In genomic region chr10:23344251-23344841, GRCh38 we compare ENCODE assay signal across 8 cellular contexts. TPM values are rescaled to one million over a fixed set of nuclear protein-coding genes. Genes with fewer than 3 reads are reported as not detected.
DNase-seq lines count a peak whose midpoint lies in the region; ATAC-seq and TF ChIP-seq lines count a peak whose summit lies in the region.

Gene C10orf67 (minus strand): TSS chr10:23344797. CDS start chr10:23344774, 23 bp downstream.

- H3K79me2 ChIP-seq in MM.1S (ENCODE audit: low read length) = no peaks in the 10 kb centered on the region

- H3F3A ChIP-seq in MM.1S (ENCODE audit: insufficient read depth, low read length) = no peaks in the 10 kb centered on the region

- no peaks in the 10 kb centered on the region for H3K9me2 ChIP-seq in MM.1S (replicated peaks; ENCODE audit: insufficient read depth, low read length)

- in situ Hi-C loops in GM13976 (cut with MboI; ENCODE audit: low sequenced_read_pairs, unreplicated experiment) = no loop called here

- H3K4me1 ChIP-seq in MM.1S (ENCODE audit: low read length) = no peaks in the 10 kb centered on the region

- TF ChIP-seq CTCF in GM13976 (IDR thresholded peaks at IDR 0.05; ENCODE audit: borderline replicate concordance, control extremely low read depth, extremely low read depth, insufficient read depth, missing control alignments) = no peak
- TF ChIP-seq CTCF in MM.1S (IDR thresholded peaks at IDR 0.05; ENCODE audit: low read length) = no peak

- H3K27me3 ChIP-seq in MM.1S (replicated peaks; ENCODE audit: insufficient read depth, low read length) = no peaks in the 10 kb centered on the region

- H3K4me3 ChIP-seq in MM.1S (ENCODE audit: low read length) = peak within 1 kb of the TSS; percentile 89

- H2AFZ ChIP-seq in MM.1S (ENCODE audit: low read length) = peak within 1 kb of the TSS; percentile 100

- ATAC-seq in left ventricle myocardium superior (peak; percentile 78), HG03139 (IDR thresholded peaks at IDR 0.05; ENCODE audit: unreplicated experiment) (no peak), HG03439 (IDR thresholded peaks at IDR 0.05; ENCODE audit: unreplicated experiment) (no peak)

- H3K9me3 ChIP-seq in MM.1S (replicated peaks; ENCODE audit: insufficient read depth, low read length) = no peaks in the 10 kb centered on the region

- no peaks in the 10 kb centered on the region for H3K36me3 ChIP-seq in MM.1S (replicated peaks; ENCODE audit: insufficient read depth, low read length)

- H3K4me2 ChIP-seq in MM.1S (ENCODE audit: low read depth, low read length) = peak within 1 kb of the TSS; percentile 97

- peak within 1 kb of the TSS; percentile 41; the same call in 1 of the 2 replicates for H3K9ac ChIP-seq in MM.1S (ENCODE audit: low read length)

- peak; percentile 36 for DNase-seq in GM13976 (ENCODE audit: low spot score)
- no peak for DNase-seq in MM.1S
- peak; percentile 71 for DNase-seq in left ventricle myocardium superior
- DNase-seq in pons (ENCODE audit: low spot score) = peak; percentile 48
- no peak for DNase-seq in posterior vena cava (ENCODE audit: low spot score)

- no peak within 1 kb of the TSS for H3K27ac ChIP-seq in MM.1S (ENCODE audit: low read length)
- H3K27ac ChIP-seq in angular gyrus (ENCODE audit: low read depth, low read length) = peak within 1 kb of the TSS; percentile 66

- intact Hi-C loops in left ventricle myocardium superior (cut with micrococcal nuclease) (loop anchor here (10.0 kb wide), 1 partner anchor 100 kb away; no protein-coding TSS in a partner anchor), posterior vena cava (cut with DNase I) (no loop called here)

- no peaks in the 10 kb centered on the region for H4K20me1 ChIP-seq in MM.1S (ENCODE audit: insufficient read depth, low read length)

RNA-seq across cellular contexts. Expression of gene C10orf67, which starts in this region (rescaled TPM):
- 0.62 TPM for total RNA-seq in left ventricle myocardium superior
- total RNA-seq in posterior vena cava = not detected

Comparison
In these comparisons a context has a peak if more than half of its experiments do, and no peak if none do; other contexts are left out.
1. Peak in DNase-seq and ATAC-seq in left ventricle myocardium superior; RNA of the gene not detected or under 1 TPM.
2. DNase-seq: peak in GM13976 (single experiment) and pons (single experiment); none in MM.1S (single experiment) and posterior vena cava (single experiment).